ENCODE assay signal across 12 cellular contexts in the genomic region with DNA sequence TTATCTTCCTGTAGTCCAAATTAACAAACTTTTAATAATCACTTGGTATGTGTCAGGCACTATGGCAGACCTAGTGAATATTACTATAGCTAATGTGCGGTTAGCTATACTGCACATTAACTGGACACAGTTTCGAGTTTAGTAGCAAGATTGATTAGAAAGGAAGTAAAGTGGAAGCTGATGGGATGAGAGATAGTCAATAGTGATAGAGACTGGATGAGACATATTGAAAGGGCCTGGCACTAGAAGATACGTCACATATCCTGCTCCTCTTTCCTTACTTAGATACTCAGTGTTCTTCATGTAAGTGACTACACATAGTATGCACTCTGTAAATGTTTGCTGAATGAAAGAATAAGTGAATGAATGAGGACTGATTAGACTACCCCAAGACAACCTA. TPM values are rescaled to one million over a fixed set of nuclear protein-coding genes. Genes with fewer than 3 reads are reported as not detected.
A peak's percentile ranks its signal among the peaks of the same experiment; 100 is the strongest.
DNase-seq lines count a peak whose midpoint lies in the region; ATAC-seq, FAIRE-seq and TF ChIP-seq lines count a peak whose summit lies in the region.
"Had no signal": no experiment of that assay in that cellular context is flagged by ENCODE, and none has a peak within 500 bp of the region (broad histone marks: within the 10 kb centered on the region; RNA-seq: fewer than 3 reads in every experiment).

No MANE protein-coding gene starts in this region.

- H3K9ac ChIP-seq in Karpas-422 (ENCODE audit: low read length) (no peak overlapping the region), endothelial cell of umbilical vein (replicated peaks; ENCODE audit: extremely low read depth, insufficient read depth, low read length) (no peak overlapping the region)

- no peak for TF ChIP-seq CTCF in endothelial cell of umbilical vein (IDR thresholded peaks at IDR 0.05; ENCODE audit: extremely low read depth in 1 of 2, insufficient read depth in 1 of 2, low read depth in 1 of 2, low read length in 2 of 2)

- FAIRE-seq in endothelial cell of umbilical vein (lab: Jason Lieb, UNC), result no peak

- H3K9me3 ChIP-seq in Karpas-422 (ENCODE audit: low read length), result no peaks in the 10 kb centered on the region
- H3K9me3 ChIP-seq in endothelial cell of umbilical vein (replicated peaks; ENCODE audit: control insufficient read depth, insufficient read depth, low read length), result no peaks in the 10 kb centered on the region

- H3K27ac ChIP-seq in Karpas-422 (ENCODE audit: low read length) (no peak overlapping the region), endothelial cell of umbilical vein (ENCODE audit: insufficient read depth, low read depth, low read length) (peak overlapping the region; percentile 25)
- H3K27ac ChIP-seq: foreskin keratinocyte had no signal

- no peaks in the 10 kb centered on the region; the same call in 1 of the 2 replicates for H3K9me2 ChIP-seq in Karpas-422 (replicated peaks; ENCODE audit: insufficient read depth, low read length)

- CTCF ChIA-PET in endothelial cell of umbilical vein (lab: Charles Lee), result interaction anchor here (0.7 to 1.1 kb wide), 2 partner anchors 9 to 12 kb away, joined by 4 to 8 read pairs; no protein-coding TSS in a partner anchor

- peak; percentile 52 for ATAC-seq in stimulated activated naive CD8-positive, alpha-beta T cell treated with anti-CD3 and anti-CD28 coated beads, Interleukin-15, amount 100 ng/mL, for 72 hours
- ATAC-seq in GM21423 (IDR thresholded peaks at IDR 0.05; ENCODE audit: unreplicated experiment), result no peak
- ATAC-seq: foreskin keratinocyte had no signal

- H3K79me2 ChIP-seq in Karpas-422 (ENCODE audit: low read length) (peaks cover 98% of the 10 kb centered on the region), endothelial cell of umbilical vein (ENCODE audit: control insufficient read depth, insufficient read depth, low read length) (peaks cover 80% of the 10 kb centered on the region)

- H4K20me1 ChIP-seq in Karpas-422 (ENCODE audit: insufficient read depth, low read depth, low read length) (peaks cover 9% of the 10 kb centered on the region), endothelial cell of umbilical vein (replicated peaks; ENCODE audit: control insufficient read depth, extremely low read depth, insufficient read depth, low read length) (no peaks in the 10 kb centered on the region)

- H3K27ac Mint-ChIP-seq in activated naive CD4-positive, alpha-beta T cell treated with anti-CD3 and anti-CD28 coated beads, Interleukin-2, amount 50 U/mL, for 24 hours, result peak overlapping the region; percentile 66
- no peak overlapping the region for H3K27ac Mint-ChIP-seq in stimulated activated naive CD8-positive, alpha-beta T cell treated with anti-CD3 and anti-CD28 coated beads, Interleukin-15, amount 100 ng/mL, for 72 hours
- H3K27ac Mint-ChIP-seq: HFFc6 had no signal

- BruUV-seq in endothelial cell of umbilical vein (replicated peaks; lab: Mats Ljungman, UMichigan), result no TSS peak

- H3K36me3 Mint-ChIP-seq in activated naive CD4-positive, alpha-beta T cell treated with anti-CD3 and anti-CD28 coated beads, Interleukin-2, amount 50 U/mL, for 24 hours, result peaks cover 6% of the 10 kb centered on the region

- H3K27me3 ChIP-seq in Karpas-422 (ENCODE audit: low read length), result no peaks in the 10 kb centered on the region
- no peaks in the 10 kb centered on the region for H3K27me3 ChIP-seq in endothelial cell of umbilical vein (ENCODE audit: control insufficient read depth in 2 of 2, insufficient read depth in 2 of 2, low read length in 2 of 2)
- H3K27me3 ChIP-seq: foreskin keratinocyte had no signal

- H3K4me3 Mint-ChIP-seq in activated naive CD4-positive, alpha-beta T cell treated with anti-CD3 and anti-CD28 coated beads, Interleukin-2, amount 50 U/mL, for 24 hours, result no peak overlapping the region
- H3K4me3 Mint-ChIP-seq in stimulated activated naive CD8-positive, alpha-beta T cell treated with anti-CD3 and anti-CD28 coated beads, Interleukin-15, amount 100 ng/mL, for 72 hours, result no peak overlapping the region
- H3K4me3 Mint-ChIP-seq: HFFc6 had no signal

- no peaks in the 10 kb centered on the region for H3K9me3 Mint-ChIP-seq in activated naive CD4-positive, alpha-beta T cell treated with anti-CD3 and anti-CD28 coated beads, Interleukin-2, amount 50 U/mL, for 24 hours
- no peaks in the 10 kb centered on the region for H3K9me3 Mint-ChIP-seq in stimulated activated naive CD8-positive, alpha-beta T cell treated with anti-CD3 and anti-CD28 coated beads, Interleukin-15, amount 100 ng/mL, for 72 hours
- H3K9me3 Mint-ChIP-seq: HFFc6 had no signal

- TF ChIP-seq POLR2A in endothelial cell of umbilical vein (IDR thresholded peaks at IDR 0.05; ENCODE audit: low read depth, low read length), result no peak

- dilution Hi-C loops in endothelial cell of umbilical vein (cut with MboI; ENCODE audit: extremely low pct_ligation_motif_present, low sequenced_read_pairs), result no loop called here

- DNase-seq in activated naive CD4-positive, alpha-beta T cell treated with anti-CD3 and anti-CD28 coated beads, Interleukin-2, amount 50 U/mL, for 16 hours, result no peak
- DNase-seq in Karpas-422 (no peak), endothelial cell of umbilical vein (ENCODE audit: low read depth, low spot score) (no peak), AG08396 (ENCODE audit: low spot score) (no peak)
- DNase-seq in stimulated activated naive CD8-positive, alpha-beta T cell treated with anti-CD3 and anti-CD28 coated beads, Interleukin-15, amount 100 ng/mL, for 72 hours, result no peak
- DNase-seq in NK-92 treated with Interleukin-12 subunit alpha and Interleukin-12 subunit beta, amount 100 ng/mL, for 24 hours (lab: John Stamatoyannopoulos, UW), result no peak
- DNase-seq: activated CD8-positive, alpha-beta memory T cell treated with anti-CD3 and anti-CD28 coated beads, Interleukin-2, amount 50 U/mL, for 48 hours; foreskin keratinocyte; HFFc6; NCI-H1436 treated with DMSO at 0.1 percent for 48 hours had no signal

- intact Hi-C loops in endothelial cell of umbilical vein (cut with micrococcal nuclease), result no loop called here

- H3K4me3 ChIP-seq in Karpas-422 (ENCODE audit: low read length), result no peak overlapping the region
- H3K4me3 ChIP-seq in endothelial cell of umbilical vein (replicated peaks in 1 of 3; ENCODE audit: insufficient read depth in 1 of 3, low read depth in 1 of 3, low read length in 3 of 3), result no peak overlapping the region

- no peaks in the 10 kb centered on the region for H3K27me3 Mint-ChIP-seq in activated naive CD4-positive, alpha-beta T cell treated with anti-CD3 and anti-CD28 coated beads, Interleukin-2, amount 50 U/mL, for 24 hours
- no peaks in the 10 kb centered on the region for H3K27me3 Mint-ChIP-seq in stimulated activated naive CD8-positive, alpha-beta T cell treated with anti-CD3 and anti-CD28 coated beads, Interleukin-15, amount 100 ng/mL, for 72 hours

- no peak overlapping the region for H2AFZ ChIP-seq in Karpas-422 (ENCODE audit: low read length)
- no peak overlapping the region for H2AFZ ChIP-seq in endothelial cell of umbilical vein (ENCODE audit: low read depth, low read length)

- peaks cover 45% of the 10 kb centered on the region for H3K36me3 ChIP-seq in Karpas-422 (ENCODE audit: insufficient read depth, low read length)
- peaks cover 0 to 11% of the 10 kb centered on the region in 2 experiments for H3K36me3 ChIP-seq in endothelial cell of umbilical vein (ENCODE audit: control insufficient read depth in 2 of 2, extremely low read depth in 1 of 2, insufficient read depth in 2 of 2, low read length in 2 of 2)

- H3K4me1 ChIP-seq in Karpas-422 (ENCODE audit: low read length) (peaks cover 47% of the 10 kb centered on the region), endothelial cell of umbilical vein (ENCODE audit: control insufficient read depth, extremely low read depth, insufficient read depth, low read length) (peaks cover 27% of the 10 kb centered on the region)

- POLR2A ChIA-PET in endothelial cell of umbilical vein (lab: Charles Lee), result interaction anchor here (0.8 kb wide), 1 partner anchor 12 kb away, joined by 4 read pairs; no protein-coding TSS in a partner anchor

- H3K4me1 Mint-ChIP-seq in activated naive CD4-positive, alpha-beta T cell treated with anti-CD3 and anti-CD28 coated beads, Interleukin-2, amount 50 U/mL, for 24 hours, result peaks cover 56% of the 10 kb centered on the region
- peaks cover 52% of the 10 kb centered on the region for H3K4me1 Mint-ChIP-seq in stimulated activated naive CD8-positive, alpha-beta T cell treated with anti-CD3 and anti-CD28 coated beads, Interleukin-15, amount 100 ng/mL, for 72 hours

- no peaks in the 10 kb centered on the region for H3K9me1 ChIP-seq in endothelial cell of umbilical vein (replicated peaks; ENCODE audit: control insufficient read depth, extremely low read depth, insufficient read depth, low read length)

- peak overlapping the region; percentile 0 for H3K4me2 ChIP-seq in Karpas-422 (ENCODE audit: low read depth, low read length, poor library complexity, severe bottlenecking)
- H3K4me2 ChIP-seq in endothelial cell of umbilical vein (ENCODE audit: insufficient read depth, low read length), result peak overlapping the region; percentile 65

TF ChIP-seq in endothelial cell of umbilical vein, 7 proteins besides CTCF, POLR2A, EP300 and RAD21 (continues in another document):
- TF ChIP-seq MYC (IDR thresholded peaks at IDR 0.05; ENCODE audit: low read depth, low read length), result no peak
- TF ChIP-seq FOS (IDR thresholded peaks at IDR 0.05; ENCODE audit: borderline replicate concordance, insufficient read depth, low read length), result no peak

RNA-seq across cellular contexts. Expression of a gene that starts 5.5 kb away (rescaled TPM):
- total RNA-seq in Karpas-422 (2014; rRNA removed; shearing (Covaris generic); ENCODE audit: low replicate concordance), result 23.9 and 43.8 TPM in 2 replicates
- 27.7 and 28.9 TPM in 2 replicates for total RNA-seq in endothelial cell of umbilical vein
- polyA plus RNA-seq in endothelial cell of umbilical vein, result 5.9 and 8.0 TPM in 2 replicates
- polyA plus RNA-seq in endothelial cell of umbilical vein (2011; cell fraction: cytosol; rRNA removed), result 10.0 and 10.3 TPM in 2 replicates
- 26.1 and 42.5 TPM in 2 replicates for polyA plus RNA-seq in endothelial cell of umbilical vein (2011; cell fraction: nucleus; rRNA removed)
- polyA plus RNA-seq in endothelial cell of umbilical vein (2012), result 23.6 and 29.2 TPM in 2 replicates
- polyA minus RNA-seq in endothelial cell of umbilical vein, result 12.1 and 12.9 TPM in 2 replicates
- polyA minus RNA-seq in endothelial cell of umbilical vein (2011; cell fraction: cytosol; rRNA and poly(A)+ RNA removed), result 8.2 TPM
- 36.6 and 59.3 TPM in 2 replicates for polyA minus RNA-seq in endothelial cell of umbilical vein (2011; cell fraction: nucleus; rRNA and poly(A)+ RNA removed)

RNA-seq across cellular contexts. Expression of a gene that starts 53.3 kb away (rescaled TPM):
- total RNA-seq in Karpas-422 (2014; rRNA removed; shearing (Covaris generic); ENCODE audit: low replicate concordance), result 87.3 and 169 TPM in 2 replicates
- 88.9 and 93.0 TPM in 2 replicates for total RNA-seq in endothelial cell of umbilical vein
- polyA plus RNA-seq in endothelial cell of umbilical vein, result 19.0 and 21.9 TPM in 2 replicates
- polyA plus RNA-seq in endothelial cell of umbilical vein (2011; cell fraction: cytosol; rRNA removed), result 22.1 and 26.0 TPM in 2 replicates
- 78.3 and 103 TPM in 2 replicates for polyA plus RNA-seq in endothelial cell of umbilical vein (2011; cell fraction: nucleus; rRNA removed)
- polyA plus RNA-seq in endothelial cell of umbilical vein (2012), result 49.6 and 66.6 TPM in 2 replicates
- 44.7 and 48.2 TPM in 2 replicates for polyA minus RNA-seq in endothelial cell of umbilical vein
- 81.0 TPM for polyA minus RNA-seq in endothelial cell of umbilical vein (2011; cell fraction: cytosol; rRNA and poly(A)+ RNA removed)
- polyA minus RNA-seq in endothelial cell of umbilical vein (2011; cell fraction: nucleus; rRNA and poly(A)+ RNA removed), result 48.9 and 79.0 TPM in 2 replicates
